In the genomic region with DNA sequence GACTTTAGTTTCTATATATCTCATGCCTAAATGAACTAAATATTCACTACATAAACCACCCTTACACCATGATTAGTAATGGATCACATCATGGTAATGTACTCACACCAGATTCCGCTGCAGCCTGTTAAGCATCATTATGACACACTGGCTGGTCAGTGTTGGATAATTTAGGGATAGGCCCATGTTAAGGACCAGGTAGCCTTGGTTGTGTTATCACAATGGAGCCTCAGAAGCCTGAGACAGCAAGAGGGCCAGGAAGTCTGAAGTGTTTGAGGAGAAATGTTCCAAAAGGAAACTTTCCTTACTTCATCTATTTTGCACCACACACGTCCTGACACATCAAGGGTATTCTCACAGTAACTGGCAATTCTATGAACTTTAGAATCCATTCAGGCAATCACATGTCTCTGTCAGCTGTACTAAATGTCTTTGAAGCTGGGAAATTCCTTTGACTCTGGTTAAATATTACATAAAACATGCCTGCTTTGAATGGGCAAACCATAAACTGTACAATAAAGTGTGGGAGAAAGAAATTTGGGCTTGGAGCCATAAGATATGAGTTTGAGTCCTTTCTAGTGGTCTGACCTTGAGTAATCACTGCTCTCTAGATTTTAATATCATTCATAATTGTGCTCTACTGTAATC, we compare ENCODE assay signal across 13 cellular contexts.
A peak's percentile ranks its signal among the peaks of the same experiment; 100 is the strongest.
DNase-seq lines count a peak whose midpoint lies in the region; ATAC-seq, FAIRE-seq and TF ChIP-seq lines count a peak whose summit lies in the region.
"Had no signal": no experiment of that assay in that cellular context is flagged by ENCODE, and none has a peak within 500 bp of the region (broad histone marks: within the 10 kb centered on the region; RNA-seq: fewer than 3 reads in every experiment).

No MANE protein-coding gene starts in this region.

- POLR2A ChIA-PET in GM12878 (lab: Charles Lee), result interaction anchor here (0.6 to 1.8 kb wide), 4 partner anchors 8 to 206 kb away, joined by 3 to 4 read pairs (median 3); no protein-coding TSS in a partner anchor

- H3K27ac Mint-ChIP-seq in activated T-cell treated with anti-CD3 and anti-CD28 coated beads, Interleukin-2, amount 50 U/mL, for 72 hours, result peak overlapping the region; percentile 5
- no peak overlapping the region for H3K27ac Mint-ChIP-seq in activated T-cell treated with anti-CD3 and anti-CD28 coated beads, Interleukin-2, amount 50 U/mL, for 24 hours

- H3K4me1 Mint-ChIP-seq in activated T-cell treated with anti-CD3 and anti-CD28 coated beads, Interleukin-2, amount 50 U/mL, for 72 hours (ENCODE audit: low read depth), result peaks cover 12% of the 10 kb centered on the region
- peaks cover 13% of the 10 kb centered on the region for H3K4me1 Mint-ChIP-seq in activated T-cell treated with anti-CD3 and anti-CD28 coated beads, Interleukin-2, amount 50 U/mL, for 24 hours (ENCODE audit: low read depth)

- no peak overlapping the region for H3K27ac ChIP-seq in GM12878 (ENCODE audit: control insufficient read depth, insufficient read depth)
- peak overlapping the region; percentile 39 to 83 (median 72) for H3K27ac ChIP-seq in spleen

- no peak overlapping the region for H3K4me2 ChIP-seq in GM12878 (ENCODE audit: control insufficient read depth, insufficient read depth)

- H3K9me3 Mint-ChIP-seq in activated T-cell treated with anti-CD3 and anti-CD28 coated beads, Interleukin-2, amount 50 U/mL, for 72 hours, result peaks cover 0 to 4% of the 10 kb centered on the region in 2 donors
- no peaks in the 10 kb centered on the region for H3K9me3 Mint-ChIP-seq in activated T-cell treated with anti-CD3 and anti-CD28 coated beads, Interleukin-2, amount 50 U/mL, for 24 hours

- peak; percentile 43 to 51 for ATAC-seq in activated T-cell treated with anti-CD3 and anti-CD28 coated beads, Interleukin-2, amount 50 U/mL, for 72 hours (replicated peaks in 1 of 2)
- ATAC-seq in GM12878 (peak; percentile 73), HG03025 (IDR thresholded peaks at IDR 0.05; ENCODE audit: low FRiP score, unreplicated experiment) (no peak)

- H3K9me3 ChIP-seq in GM12878 (replicated peaks; ENCODE audit: control insufficient read depth, insufficient read depth, low read length) (no peaks in the 10 kb centered on the region), spleen (peaks cover 0 to 3% (median 0%) of the 10 kb centered on the region in 8 donors)

- 17% methylated on average over 2 of the region's 2 CpGs for WGBS in GM12878 (ENCODE audit: insufficient coverage, insufficient replicate concordance, low lambda C conversion rate, missing lambda C conversion rate)
- WGBS in spleen, 5 donors, result 60 to 75% (median 67%) methylated on average over 2 of the region's 2 CpGs

- no peak for TF ChIP-seq RAD21 in GM12878 (IDR thresholded peaks at IDR 0.05; ENCODE audit: insufficient read depth, low read depth, low read length)

- H3K9ac ChIP-seq in GM12878 (ENCODE audit: control insufficient read depth, insufficient read depth, low read length), result no peak overlapping the region

- no peak for DNase-seq in activated T-cell treated with anti-CD3 and anti-CD28 coated beads, Interleukin-2, amount 50 U/mL, for 72 hours
- DNase-seq in activated T-cell treated with anti-CD3 and anti-CD28 coated beads, Interleukin-2, amount 50 U/mL, for 24 hours, result no peak
- DNase-seq in GM12878 (ENCODE audit: low read depth, low spot score), result peak; percentile 13
- peak; percentile 73 for DNase-seq in kidney tubule cell (ENCODE audit: low spot score)
- no peak for DNase-seq in spleen
- DNase-seq in NCI-H510A (lab: John Stamatoyannopoulos, UW), result no peak
- DNase-seq in DMS79 treated with DMSO at 0.1 percent for 48 hours (lab: John Stamatoyannopoulos, UW), result no peak
- DNase-seq: activated CD4-positive, alpha-beta T cell treated with anti-CD3 and anti-CD28 coated beads for 48 hours; effector CD4-positive, alpha-beta T cell; MV-4-11 had no signal

- H3K36me3 ChIP-seq in GM12878 (ENCODE audit: control insufficient read depth in 2 of 2, insufficient read depth in 2 of 2, low read length in 1 of 2), result no peaks in the 10 kb centered on the region
- no peaks in the 10 kb centered on the region for H3K36me3 ChIP-seq in spleen

- no peak for TF ChIP-seq EP300 in GM12878 (IDR thresholded peaks at IDR 0.05; ENCODE audit: borderline replicate concordance in 1 of 2, control insufficient read depth in 1 of 2, low read depth in 2 of 2, low read length in 2 of 2)

- H3K27me3 Mint-ChIP-seq in activated T-cell treated with anti-CD3 and anti-CD28 coated beads, Interleukin-2, amount 50 U/mL, for 72 hours (ENCODE audit: low read depth), result no peaks in the 10 kb centered on the region
- no peaks in the 10 kb centered on the region for H3K27me3 Mint-ChIP-seq in activated T-cell treated with anti-CD3 and anti-CD28 coated beads, Interleukin-2, amount 50 U/mL, for 24 hours
- H3K27me3 Mint-ChIP-seq: activated naive CD8-positive, alpha-beta T cell had no signal

- H4K20me1 ChIP-seq in GM12878 (ENCODE audit: control insufficient read depth, insufficient read depth), result no peaks in the 10 kb centered on the region

- intact Hi-C loops in GM12878 (cut with micrococcal nuclease; ENCODE audit: unreplicated experiment) (no loop called here), spleen (cut with DNase I; ENCODE audit: low total_unique reads) (no loop called here)

- H3K27me3 ChIP-seq in GM12878 (replicated peaks in 1 of 2; ENCODE audit: control insufficient read depth in 2 of 2, insufficient read depth in 2 of 2, low read length in 1 of 2) (no peaks in the 10 kb centered on the region), spleen (replicated peaks in 1 of 7) (no peaks in the 10 kb centered on the region)

- no peak overlapping the region for H3K4me3 Mint-ChIP-seq in activated T-cell treated with anti-CD3 and anti-CD28 coated beads, Interleukin-2, amount 50 U/mL, for 72 hours
- no peak overlapping the region for H3K4me3 Mint-ChIP-seq in activated T-cell treated with anti-CD3 and anti-CD28 coated beads, Interleukin-2, amount 50 U/mL, for 24 hours
- H3K4me3 Mint-ChIP-seq: neural crest cell had no signal

- no peaks in the 10 kb centered on the region for H3K4me1 ChIP-seq in GM12878 (ENCODE audit: control insufficient read depth, insufficient read depth, low read length)
- peaks cover 4 to 27% (median 12%) of the 10 kb centered on the region in 6 donors for H3K4me1 ChIP-seq in spleen

- RAD21 ChIA-PET in GM12878 (lab: Charles Lee; ENCODE audit: unreplicated experiment), result interaction anchor here (0.8 to 1.6 kb wide), 6 partner anchors 9 to 299 kb away, joined by 3 to 5 read pairs (median 4); no protein-coding TSS in a partner anchor

- no peak for TF ChIP-seq CTCF in GM12878 (IDR thresholded peaks at IDR 0.05 in 2 of 3, conservative IDR thresholded peaks at IDR 0.05 in 1 of 3; ENCODE audit: control insufficient read depth in 2 of 3, extremely low read depth in 1 of 3, insufficient read depth in 1 of 3, low read depth in 3 of 3, low read length in 3 of 3)
- no peak for TF ChIP-seq CTCF in spleen (IDR thresholded peaks at IDR 0.05 in 8 of 11, conservative IDR thresholded peaks at IDR 0.05 in 3 of 11)

- no peaks in the 10 kb centered on the region for H3K36me3 Mint-ChIP-seq in activated T-cell treated with anti-CD3 and anti-CD28 coated beads, Interleukin-2, amount 50 U/mL, for 72 hours (ENCODE audit: insufficient read depth in 2 of 2)
- H3K36me3 Mint-ChIP-seq in activated T-cell treated with anti-CD3 and anti-CD28 coated beads, Interleukin-2, amount 50 U/mL, for 24 hours (ENCODE audit: low read depth), result no peaks in the 10 kb centered on the region
- H3K36me3 Mint-ChIP-seq: activated naive CD8-positive, alpha-beta T cell had no signal

- no peak overlapping the region for H2AFZ ChIP-seq in GM12878 (ENCODE audit: control insufficient read depth, low read depth, low read length)

- FAIRE-seq in GM12878 (lab: Jason Lieb, UNC), result no peak

- SMC1A ChIA-PET in GM12878 (lab: Charles Lee; ENCODE audit: uncharacterized antibody, unreplicated experiment), result interaction anchor here (1.0 to 1.4 kb wide), 8 partner anchors 9 to 275 kb away, joined by 3 to 7 read pairs (median 4); no protein-coding TSS in a partner anchor

- H3K4me3 ChIP-seq in GM12878 (no peak overlapping the region), spleen (no peak overlapping the region)

- no TSS peak for BruUV-seq in GM12878 (replicated peaks; lab: Mats Ljungman, UMichigan)

- TF ChIP-seq POLR2A in GM12878 (IDR thresholded peaks at IDR 0.05; ENCODE audit: low read depth, low read length), result no peak
- TF ChIP-seq POLR2A in spleen (IDR thresholded peaks at IDR 0.05), result no peak

- H3K79me2 ChIP-seq in GM12878 (ENCODE audit: control insufficient read depth, insufficient read depth, low read length), result no peaks in the 10 kb centered on the region

- in situ Hi-C loops in GM12878 (cut with MboI), result no loop called here

- CTCF ChIA-PET in GM12878 (lab: Yijun Ruan, JAX), result interaction anchor here (0.6 to 1.1 kb wide), 4 partner anchors 11 to 230 kb away, joined by 3 read pairs; no protein-coding TSS in a partner anchor

TF ChIP-seq in GM12878, 131 proteins besides CTCF, POLR2A, EP300 and RAD21 (continues in another document):
- no peak for TF ChIP-seq MYC (IDR thresholded peaks at IDR 0.05; ENCODE audit: insufficient read depth, insufficient read length, insufficient replicate concordance, low read length, severe bottlenecking)
- TF ChIP-seq BMI1 (IDR thresholded peaks at IDR 0.05; ENCODE audit: borderline replicate concordance), result 0 out of 2 replicates have a peak, but pooled peaks have one; percentile 15
- TF ChIP-seq MXI1 (IDR thresholded peaks at IDR 0.05; ENCODE audit: low read depth, low read length), result no peak
- TF ChIP-seq FOS (IDR thresholded peaks at IDR 0.05; ENCODE audit: borderline replicate concordance, extremely low read depth, insufficient read length), result no peak
- TF ChIP-seq RBBP5 (conservative IDR thresholded peaks at IDR 0.05), result no peak
- TF ChIP-seq MTA2 (IDR thresholded peaks at IDR 0.05; ENCODE audit: low read depth), result peak; percentile 11; the same call in 1 of the 2 replicates
- TF ChIP-seq CBX5 (IDR thresholded peaks at IDR 0.05; ENCODE audit: low read depth), result no peak
- TF ChIP-seq BHLHE40 (IDR thresholded peaks at IDR 0.05; ENCODE audit: borderline replicate concordance in 1 of 2, low read depth in 2 of 2, low read length in 1 of 2), result peak in 1 of 2 experiments; percentile 43; a peak in 1 of 4 replicates
- TF ChIP-seq RUNX3 (IDR thresholded peaks at IDR 0.05; ENCODE audit: low read length), result peak; percentile 32; the same call in 1 of the 2 replicates

Comparison
In these comparisons a context has a peak if more than half of its experiments do, and no peak if none do; other contexts are left out.
1. DNase-seq: peak in GM12878 (single experiment) and kidney tubule cell (single experiment); none in activated T-cell treated with anti-CD3 and anti-CD28 coated beads, Interleukin-2, amount 50 U/mL, for 72 hours (0 of 2), activated T-cell treated with anti-CD3 and anti-CD28 coated beads, Interleukin-2, amount 50 U/mL, for 24 hours (single experiment), spleen (single experiment), NCI-H510A (single experiment) and DMS79 treated with DMSO at 0.1 percent for 48 hours (single experiment).